12 cellular contexts compared by ENCODE assay signal in genomic region chr6:53796791-53797190, GRCh38. TPM values are rescaled to one million over a fixed set of nuclear protein-coding genes. Genes with fewer than 3 reads are reported as not detected.
DNase-seq lines count a peak whose midpoint lies in the region; ATAC-seq, FAIRE-seq and TF ChIP-seq lines count a peak whose summit lies in the region.
"Had no signal": no experiment of that assay in that cellular context is flagged by ENCODE, and none has a peak within 500 bp of the region (broad histone marks: within the 10 kb centered on the region; RNA-seq: fewer than 3 reads in every experiment).

No MANE protein-coding gene starts in this region.

- DNase-seq in left ventricle myocardium inferior, result no peak
- no peak for DNase-seq in Right ventricle myocardium inferior (ENCODE audit: missing footprints)
- peak; percentile 59 for DNase-seq in bronchial epithelial cell (ENCODE audit: low read depth)
- no peak for DNase-seq in upper lobe of right lung
- no peak for DNase-seq in islet precursor cell
- DNase-seq: activated CD4-positive, alpha-beta T cell treated with anti-CD3 and anti-CD28 coated beads, Interleukin-2, amount 50 U/mL, for 1 hour; IMR-90; left cardiac atrium had no signal

- H3K9me3 ChIP-seq in left ventricle myocardium inferior (replicated peaks), result no peaks in the 10 kb centered on the region
- H3K9me3 ChIP-seq in muscle layer of duodenum (ENCODE audit: control insufficient read depth in 1 of 2, low read length in 2 of 2), result no peaks in the 10 kb centered on the region
- H3K9me3 ChIP-seq in upper lobe of right lung, result no peaks in the 10 kb centered on the region

- intact Hi-C loops in left ventricle myocardium inferior (cut with micrococcal nuclease) (loop anchor here (10.0 kb wide), 2 partner anchors 128 to 158 kb away; no protein-coding TSS in a partner anchor), Right ventricle myocardium inferior (cut with DNase I) (no loop called here), upper lobe of right lung (cut with DNase I) (no loop called here)

- no peak for TF ChIP-seq CTCF in left ventricle myocardium inferior (IDR thresholded peaks at IDR 0.05; ENCODE audit: borderline replicate concordance)
- no peak for TF ChIP-seq CTCF in bronchial epithelial cell (IDR thresholded peaks at IDR 0.05; ENCODE audit: insufficient read depth, low read length, severe bottlenecking)
- no peak for TF ChIP-seq CTCF in upper lobe of right lung (IDR thresholded peaks at IDR 0.05)

- H3K4me1 ChIP-seq in left ventricle myocardium inferior (peaks cover 37% of the 10 kb centered on the region), muscle layer of duodenum (ENCODE audit: control insufficient read depth in 1 of 2, insufficient read depth in 2 of 2, low read length in 2 of 2) (peaks cover 8 to 17% of the 10 kb centered on the region in 2 donors), upper lobe of right lung (peaks cover 11% of the 10 kb centered on the region)

- H3K4me3 ChIP-seq in left ventricle myocardium inferior, result peak overlapping the region; percentile 88
- peak overlapping the region; percentile 70 for H3K4me3 ChIP-seq in bronchial epithelial cell (ENCODE audit: low read depth, low read length)
- H3K4me3 ChIP-seq in muscle layer of duodenum (ENCODE audit: low read depth in 1 of 2, low read length in 2 of 2), result peak overlapping the region; percentile 92 to 98
- peak overlapping the region; percentile 84 for H3K4me3 ChIP-seq in upper lobe of right lung

- no peak for ATAC-seq in Right ventricle myocardium inferior
- no peak for ATAC-seq in upper lobe of right lung
- ATAC-seq in GM21381 (IDR thresholded peaks at IDR 0.05; ENCODE audit: unreplicated experiment), result no peak
- ATAC-seq in GM21723 (IDR thresholded peaks at IDR 0.05; ENCODE audit: unreplicated experiment), result no peak
- ATAC-seq: left cardiac atrium had no signal

- H3K36me3 ChIP-seq in left ventricle myocardium inferior (no peaks in the 10 kb centered on the region), bronchial epithelial cell (ENCODE audit: control insufficient read depth, insufficient read depth, low read length) (no peaks in the 10 kb centered on the region), muscle layer of duodenum (ENCODE audit: control insufficient read depth in 1 of 2, insufficient read depth in 2 of 2, low read length in 2 of 2) (no peaks in the 10 kb centered on the region), upper lobe of right lung (no peaks in the 10 kb centered on the region)

- H3K27ac ChIP-seq in left ventricle myocardium inferior (replicated peaks) (no peak overlapping the region), muscle layer of duodenum (ENCODE audit: low read length) (peak overlapping the region; percentile 37), upper lobe of right lung (peak overlapping the region; percentile 72)

- no peak for FAIRE-seq in bronchial epithelial cell (lab: Jason Lieb, UNC)
- FAIRE-seq: H1 had no signal

- no peaks in the 10 kb centered on the region for H3K27me3 ChIP-seq in left ventricle myocardium inferior (ENCODE audit: low read depth)
- H3K27me3 ChIP-seq in bronchial epithelial cell (ENCODE audit: control insufficient read depth, insufficient read depth, low read length), result no peaks in the 10 kb centered on the region
- H3K27me3 ChIP-seq in muscle layer of duodenum (ENCODE audit: low read depth, low read length), result no peaks in the 10 kb centered on the region
- H3K27me3 ChIP-seq in upper lobe of right lung, result no peaks in the 10 kb centered on the region

RNA-seq across cellular contexts. Expression of gene LRRC1, which starts 2.0 kb away (rescaled TPM):
- total RNA-seq in left ventricle myocardium inferior, result 2.7 TPM
- total RNA-seq in Right ventricle myocardium inferior, result 1.1 TPM
- 19.7 and 22.9 TPM in 2 replicates for total RNA-seq in bronchial epithelial cell
- 22.3 TPM for total RNA-seq in upper lobe of right lung
